Comparison of ENCODE assay signal across 8 cellular contexts in genomic region chr19:43667524-43668405, GRCh38. TPM values are rescaled to one million over a fixed set of nuclear protein-coding genes. Genes with fewer than 3 reads are reported as not detected.
A peak's percentile ranks its signal among the peaks of the same experiment; 100 is the strongest.
DNase-seq lines count a peak whose midpoint lies in the region; ATAC-seq and TF ChIP-seq lines count a peak whose summit lies in the region.

No MANE protein-coding gene starts in this region.

- no peak for DNase-seq in BJ (ENCODE audit: low read depth)
- DNase-seq in astrocyte of the cerebellum (ENCODE audit: low read depth) = no peak
- DNase-seq in iris pigment epithelial cell (ENCODE audit: low read depth) = peak; percentile 35
- DNase-seq in stimulated activated naive CD8-positive, alpha-beta T cell treated with anti-CD3 and anti-CD28 coated beads, Interleukin-15, amount 100 ng/mL, for 72 hours = peak in 1 of 2 donors; percentile 16
- no peak for DNase-seq in pons (ENCODE audit: low spot score)
- DNase-seq in activated effector memory CD4-positive, alpha-beta T cell treated with Interleukin-2 at 50 U/mL for 16 hours = no peak

- CTCF ChIA-PET in BJ (lab: Yijun Ruan, JAX) = interaction anchor here (0.8 to 1.3 kb wide), 4 partner anchors 32 to 142 kb away, joined by 3 to 4 read pairs (median 3); no protein-coding TSS in a partner anchor

- H3K27ac Mint-ChIP-seq in IgD-negative memory B cell = peak overlapping the region in 2 of 3 donors; percentile 35 to 39
- peak overlapping the region; percentile 59 to 86 for H3K27ac Mint-ChIP-seq in stimulated activated naive CD8-positive, alpha-beta T cell treated with anti-CD3 and anti-CD28 coated beads, Interleukin-15, amount 100 ng/mL, for 72 hours

- no peaks in the 10 kb centered on the region for H3K36me3 Mint-ChIP-seq in IgD-negative memory B cell

- in situ Hi-C loops in astrocyte of the cerebellum (cut with HindIII; ENCODE audit: low sequenced_read_pairs) = loop anchor here (5.0 to 10.0 kb wide), 2 partner anchors 57 to 75 kb away; no protein-coding TSS in a partner anchor

- TF ChIP-seq CTCF in BJ (IDR thresholded peaks at IDR 0.05; ENCODE audit: insufficient read depth, low read depth, low read length) = no peak
- no peak for TF ChIP-seq CTCF in astrocyte of the cerebellum (IDR thresholded peaks at IDR 0.05; ENCODE audit: low read depth, low read length, missing control alignments)

- ATAC-seq in stimulated activated naive CD8-positive, alpha-beta T cell treated with anti-CD3 and anti-CD28 coated beads, Interleukin-15, amount 100 ng/mL, for 72 hours = no peak
- no peak for ATAC-seq in GM21526 (IDR thresholded peaks at IDR 0.05; ENCODE audit: low FRiP score, unreplicated experiment)

- peak overlapping the region; percentile 39 for H3K4me3 ChIP-seq in BJ (ENCODE audit: low read depth, low read length)
- peak overlapping the region; percentile 80 for H3K4me3 ChIP-seq in astrocyte of the cerebellum (ENCODE audit: low read depth, low read length)

- peaks cover 20% of the 10 kb centered on the region for H3K36me3 ChIP-seq in BJ (ENCODE audit: control insufficient read depth, insufficient read depth, low read length)

- H3K4me3 Mint-ChIP-seq in IgD-negative memory B cell = peak overlapping the region; percentile 79 to 93 (median 88)
- peak overlapping the region; percentile 92 to 97 for H3K4me3 Mint-ChIP-seq in stimulated activated naive CD8-positive, alpha-beta T cell treated with anti-CD3 and anti-CD28 coated beads, Interleukin-15, amount 100 ng/mL, for 72 hours

- peaks cover 13 to 28% (median 16%) of the 10 kb centered on the region in 3 donors for H3K4me1 Mint-ChIP-seq in IgD-negative memory B cell
- H3K4me1 Mint-ChIP-seq in stimulated activated naive CD8-positive, alpha-beta T cell treated with anti-CD3 and anti-CD28 coated beads, Interleukin-15, amount 100 ng/mL, for 72 hours = peaks cover 51% of the 10 kb centered on the region

- no peaks in the 10 kb centered on the region for H3K9me3 Mint-ChIP-seq in IgD-negative memory B cell
- no peaks in the 10 kb centered on the region for H3K9me3 Mint-ChIP-seq in stimulated activated naive CD8-positive, alpha-beta T cell treated with anti-CD3 and anti-CD28 coated beads, Interleukin-15, amount 100 ng/mL, for 72 hours

- POLR2A ChIA-PET in BJ (lab: Charles Lee) = interaction anchor here (0.6 to 1.1 kb wide), 5 partner anchors 10 to 126 kb away, joined by 3 to 6 read pairs (median 4); no protein-coding TSS in a partner anchor

- peaks cover 12% of the 10 kb centered on the region for H3K27me3 Mint-ChIP-seq in IgD-negative memory B cell
- H3K27me3 Mint-ChIP-seq in stimulated activated naive CD8-positive, alpha-beta T cell treated with anti-CD3 and anti-CD28 coated beads, Interleukin-15, amount 100 ng/mL, for 72 hours = no peaks in the 10 kb centered on the region

- H3K27me3 ChIP-seq in BJ (ENCODE audit: control insufficient read depth, insufficient read depth, low read length) = no peaks in the 10 kb centered on the region

RNA-seq across cellular contexts. Expression of gene PLAUR, which starts 2.2 kb away (rescaled TPM):
- polyA plus RNA-seq in BJ (2011; rRNA removed) = 98.5 and 137 TPM in 2 replicates
- 39.1 and 73.8 TPM in 2 replicates for polyA minus RNA-seq in BJ (2011; rRNA and poly(A)+ RNA removed)
- 1.3 TPM for polyA plus RNA-seq in IgD-negative memory B cell

RNA-seq across cellular contexts. Expression of gene CADM4, which starts 28.1 kb away (rescaled TPM):
- polyA plus RNA-seq in BJ (2011; rRNA removed) (1.4 and 1.7 TPM in 2 replicates), IgD-negative memory B cell (not detected)
- 0.62 and 0.85 TPM in 2 replicates for polyA minus RNA-seq in BJ (2011; rRNA and poly(A)+ RNA removed)

RNA-seq across cellular contexts. Expression of gene IRGC, which starts 48.1 kb away (rescaled TPM):
- polyA plus RNA-seq in BJ (2011; rRNA removed) (not detected in 2 replicates), IgD-negative memory B cell (not detected)
- polyA minus RNA-seq in BJ (2011; rRNA and poly(A)+ RNA removed) = not detected in 2 replicates

RNA-seq across cellular contexts. Expression of gene ZNF428, which starts 48.3 kb away (rescaled TPM):
- 24.4 and 34.0 TPM in 2 replicates for polyA plus RNA-seq in BJ (2011; rRNA removed)
- polyA minus RNA-seq in BJ (2011; rRNA and poly(A)+ RNA removed) = 4.4 and 6.1 TPM in 2 replicates
- 15.4 TPM for polyA plus RNA-seq in IgD-negative memory B cell

RNA-seq across cellular contexts. Expression of gene SRRM5, which starts 55.9 kb away (rescaled TPM):
- 0.04 and 0.06 TPM in 2 replicates for polyA plus RNA-seq in BJ (2011; rRNA removed)
- 0.09 TPM in 1 of 2 replicates, not detected in the other for polyA minus RNA-seq in BJ (2011; rRNA and poly(A)+ RNA removed)
- not detected for polyA plus RNA-seq in IgD-negative memory B cell

Comparison
In these comparisons a context has a peak if more than half of its experiments do, and no peak if none do; other contexts are left out.
1. RNA of gene PLAUR, which starts 2.2 kb away (polyA plus RNA-seq): 98.5 to 137 TPM in BJ; 1.3 TPM in IgD-negative memory B cell (single experiment); every median in the first group is over 10 times any median in the second.